11 cellular contexts compared by ENCODE assay signal in genomic region chr3:170726976-170727661, GRCh38.
DNase-seq lines count a peak whose midpoint lies in the region; FAIRE-seq and TF ChIP-seq lines count a peak whose summit lies in the region.
"Had no signal": no experiment of that assay in that cellular context is flagged by ENCODE, and none has a peak within 500 bp of the region (broad histone marks: within the 10 kb centered on the region; RNA-seq: fewer than 3 reads in every experiment).

No MANE protein-coding gene starts in this region.

- H3K36me3 ChIP-seq in small intestine (ENCODE audit: control insufficient read depth in 2 of 2, insufficient read depth in 2 of 2, low read length in 2 of 2): no peaks in the 10 kb centered on the region

- H3K4me1 Mint-ChIP-seq in MCF 10A (ENCODE audit: insufficient read depth, unreplicated experiment): peaks cover 11% of the 10 kb centered on the region
- H3K4me1 Mint-ChIP-seq in activated T-helper 2 cell treated with anti-CD3 and anti-CD28 coated beads, Interferon-gamma antibody, Interleukin-2, Interleukin-4, amounts not matched to agents 10 μg/mL and 5 μg/mL and 100 μg/mL, durations not matched to agents 14 hours and 24 hours and 36 hours (ENCODE audit: low read depth): no peaks in the 10 kb centered on the region
- H3K4me1 Mint-ChIP-seq: CD4-positive, CD25-positive, alpha-beta regulatory T cell had no signal

- TF ChIP-seq CTCF in MCF 10A (IDR thresholded peaks at IDR 0.05; ENCODE audit: unreplicated experiment): no peak
- TF ChIP-seq CTCF in GM10248 (IDR thresholded peaks at IDR 0.05; ENCODE audit: control extremely low read depth, extremely low read depth, low read depth, missing control alignments): no peak

- BruUV-seq in MCF 10A (replicated peaks; lab: Mats Ljungman, UMichigan): TSS peak; percentile 92

- intact Hi-C loops in MCF 10A (cut with micrococcal nuclease): loop anchor here (1.0 to 5.0 kb wide), 3 partner anchors 18 to 82 kb away; no protein-coding TSS in a partner anchor
- intact Hi-C loops in activated T-helper 2 cell treated with anti-CD3 and anti-CD28 coated beads, Interferon-gamma antibody, Interleukin-2, Interleukin-4, amounts not matched to agents 10 μg/mL and 5 μg/mL and 100 μg/mL, durations not matched to agents 14 hours and 24 hours and 36 hours (cut with micrococcal nuclease): no loop called here

- no peaks in the 10 kb centered on the region for H3K27me3 ChIP-seq in small intestine (ENCODE audit: control insufficient read depth in 2 of 2, insufficient read depth in 2 of 2, low read length in 2 of 2)

- 66 to 80% (median 69%) methylated on average over 2 of the region's 2 CpGs for WGBS in small intestine, 3 donors

- CTCF ChIA-PET in MCF 10A (lab: Yijun Ruan, JAX) (interaction anchor here (0.6 to 3.6 kb wide), 9 partner anchors 8 to 1950 kb away, joined by 3 to 32 read pairs (median 3); no protein-coding TSS in a partner anchor), GM10248 (lab: Yijun Ruan, JAX) (interaction anchor here (1.1 to 1.7 kb wide), 2 partner anchors 40 to 313 kb away, joined by 3 read pairs; no protein-coding TSS in a partner anchor)

- no peak overlapping the region for H3K27ac Mint-ChIP-seq in MCF 10A (ENCODE audit: low read depth, unreplicated experiment)
- H3K27ac Mint-ChIP-seq in activated T-helper 2 cell treated with anti-CD3 and anti-CD28 coated beads, Interferon-gamma antibody, Interleukin-2, Interleukin-4, amounts not matched to agents 10 μg/mL and 5 μg/mL and 100 μg/mL, durations not matched to agents 14 hours and 24 hours and 36 hours: no peak overlapping the region
- H3K27ac Mint-ChIP-seq: CD4-positive, CD25-positive, alpha-beta regulatory T cell had no signal

- no peak overlapping the region for H3K27ac ChIP-seq in small intestine (ENCODE audit: low read depth in 1 of 2, low read length in 1 of 2)

- no peak overlapping the region for H3K4me3 Mint-ChIP-seq in MCF 10A (ENCODE audit: unreplicated experiment)
- no peak overlapping the region for H3K4me3 Mint-ChIP-seq in activated T-helper 2 cell treated with anti-CD3 and anti-CD28 coated beads, Interferon-gamma antibody, Interleukin-2, Interleukin-4, amounts not matched to agents 10 μg/mL and 5 μg/mL and 100 μg/mL, durations not matched to agents 14 hours and 24 hours and 36 hours (ENCODE audit: low read depth)
- H3K4me3 Mint-ChIP-seq: CD4-positive, CD25-positive, alpha-beta regulatory T cell had no signal

- H3K27me3 Mint-ChIP-seq in MCF 10A (ENCODE audit: insufficient read depth, unreplicated experiment): no peaks in the 10 kb centered on the region
- H3K27me3 Mint-ChIP-seq in activated T-helper 2 cell treated with anti-CD3 and anti-CD28 coated beads, Interferon-gamma antibody, Interleukin-2, Interleukin-4, amounts not matched to agents 10 μg/mL and 5 μg/mL and 100 μg/mL, durations not matched to agents 14 hours and 24 hours and 36 hours (ENCODE audit: low read depth): peaks cover 20% of the 10 kb centered on the region

- H3K4me3 ChIP-seq in small intestine (ENCODE audit: low read depth in 1 of 2, low read length in 2 of 2): no peak overlapping the region

- no peaks in the 10 kb centered on the region for H3K36me3 Mint-ChIP-seq in MCF 10A (ENCODE audit: insufficient read depth, unreplicated experiment)
- no peaks in the 10 kb centered on the region for H3K36me3 Mint-ChIP-seq in activated T-helper 2 cell treated with anti-CD3 and anti-CD28 coated beads, Interferon-gamma antibody, Interleukin-2, Interleukin-4, amounts not matched to agents 10 μg/mL and 5 μg/mL and 100 μg/mL, durations not matched to agents 14 hours and 24 hours and 36 hours (ENCODE audit: low read depth)
- H3K36me3 Mint-ChIP-seq: CD4-positive, CD25-positive, alpha-beta regulatory T cell had no signal

- H3K4me1 ChIP-seq in small intestine (ENCODE audit: control insufficient read depth in 2 of 2, insufficient read depth in 1 of 2, low read depth in 1 of 2, low read length in 1 of 2): peaks cover 0 to 3% of the 10 kb centered on the region in 2 donors

- no peaks in the 10 kb centered on the region for H3K9me3 ChIP-seq in small intestine (ENCODE audit: control insufficient read depth, low read depth)

- no peaks in the 10 kb centered on the region for H3K9me3 Mint-ChIP-seq in MCF 10A (ENCODE audit: unreplicated experiment)
- no peaks in the 10 kb centered on the region for H3K9me3 Mint-ChIP-seq in activated T-helper 2 cell treated with anti-CD3 and anti-CD28 coated beads, Interferon-gamma antibody, Interleukin-2, Interleukin-4, amounts not matched to agents 10 μg/mL and 5 μg/mL and 100 μg/mL, durations not matched to agents 14 hours and 24 hours and 36 hours
- H3K9me3 Mint-ChIP-seq: CD4-positive, CD25-positive, alpha-beta regulatory T cell had no signal

- peak; percentile 83 for DNase-seq in ACHN
- peak; percentile 24 for DNase-seq in LoVo (ENCODE audit: low spot score)
- DNase-seq in MCF 10A (ENCODE audit: unreplicated experiment): peak; percentile 75
- peak; percentile 93 for DNase-seq in kidney tubule cell (ENCODE audit: low spot score)
- no peak for DNase-seq in GM10248 (ENCODE audit: extremely low spot score)
- DNase-seq in stimulated activated CD4-positive, alpha-beta T cell treated with anti-CD3 and anti-CD28 coated beads, Interleukin-4, amount 100 ng/mL, for 24 hours: no peak
- DNase-seq in small intestine: no peak
- DNase-seq in activated T-helper 2 cell treated with anti-CD3 and anti-CD28 coated beads, Interferon-gamma antibody, Interleukin-2, Interleukin-4, amounts not matched to agents 10 μg/mL and 5 μg/mL and 100 μg/mL, durations not matched to agents 14 hours and 24 hours and 36 hours (ENCODE audit: low spot score): no peak
- DNase-seq: CD4-positive, CD25-positive, alpha-beta regulatory T cell; H7; stimulated activated naive CD4-positive, alpha-beta T cell had no signal

- in situ Hi-C loops in ACHN (cut with HindIII; ENCODE audit: low pct_ligation_motif_present, low pct_unique_long_range_greater_than_20kb, low sequenced_read_pairs): no loop called here

- POLR2A ChIA-PET in MCF 10A (lab: Yijun Ruan, JAX) (interaction anchor here (0.7 to 1.2 kb wide), 2 partner anchors 13 to 1411 kb away, joined by 3 read pairs; no protein-coding TSS in a partner anchor), GM10248 (lab: Yijun Ruan, JAX) (no interaction called here)

- FAIRE-seq in small intestine (lab: Jason Lieb, UNC): no peak

Comparison
In these comparisons a context has a peak if more than half of its experiments do, and no peak if none do; other contexts are left out.
1. DNase-seq: peak in ACHN (single experiment), LoVo (single experiment), MCF 10A (single experiment) and kidney tubule cell (single experiment); none in GM10248 (single experiment), stimulated activated CD4-positive, alpha-beta T cell treated with anti-CD3 and anti-CD28 coated beads, Interleukin-4, amount 100 ng/mL, for 24 hours (single experiment), small intestine (single experiment) and activated T-helper 2 cell treated with anti-CD3 and anti-CD28 coated beads, Interferon-gamma antibody, Interleukin-2, Interleukin-4, amounts not matched to agents 10 μg/mL and 5 μg/mL and 100 μg/mL, durations not matched to agents 14 hours and 24 hours and 36 hours (single experiment).